17 cellular contexts compared by ENCODE assay signal in genomic region chr11:82003671-82004148, GRCh38.
DNase-seq lines count a peak whose midpoint lies in the region; ATAC-seq and TF ChIP-seq lines count a peak whose summit lies in the region.
"Had no signal": no experiment of that assay in that cellular context is flagged by ENCODE, and none has a peak within 500 bp of the region (broad histone marks: within the 10 kb centered on the region; RNA-seq: fewer than 3 reads in every experiment).

No MANE protein-coding gene starts in this region.

- H3K4me1 ChIP-seq in A673 (ENCODE audit: insufficient read depth, low read length, poor library complexity, severe bottlenecking) (peaks cover 14% of the 10 kb centered on the region), H9 (ENCODE audit: insufficient read depth, low read length) (peaks cover 2% of the 10 kb centered on the region; the same call in 1 of the 2 replicates), vagina (no peaks in the 10 kb centered on the region)
- H3K4me1 ChIP-seq: neural progenitor cell had no signal

- H4K20me1 ChIP-seq in H9 (ENCODE audit: control insufficient read depth, insufficient read depth, insufficient read length), result no peaks in the 10 kb centered on the region

- H3K4me3 ChIP-seq in A673 (ENCODE audit: low read depth, low read length, poor library complexity, severe bottlenecking) (no peak overlapping the region), vagina (no peak overlapping the region)
- H3K4me3 ChIP-seq: neural progenitor cell had no signal

- no peak overlapping the region for H3T11ph ChIP-seq in H9 (ENCODE audit: low read length)

- no peak overlapping the region for H2AK5ac ChIP-seq in H9 (ENCODE audit: insufficient read length, low read length)

- H3K18ac ChIP-seq in H9 (ENCODE audit: insufficient read length, low read depth, low read length), result no peak overlapping the region

- H3K27ac Mint-ChIP-seq in WTC11, result no peak overlapping the region
- 0 out of 7 replicates have a peak overlapping the region, but pooled peaks of 1 of the 3 experiments have one; percentile 35 for H3K27ac Mint-ChIP-seq in H9
- H3K27ac Mint-ChIP-seq: dendritic cell treated with granulocyte-macrophage colony-stimulating factor and Interleukin-4, amounts not matched to agents 40 ng/mL and 50 ng/mL, for 4 days; neural progenitor cell; stimulated activated naive B cell treated with anti-CD40 and anti-IgM and Interleukin-4, amounts not matched to agents 10 μg/mL and 1 μg/mL and 100 μg/mL, for 72 hours had no signal

- H3K9me3 ChIP-seq in A673 (ENCODE audit: low read depth, low read length, poor library complexity, severe bottlenecking), result no peaks in the 10 kb centered on the region
- no peaks in the 10 kb centered on the region for H3K9me3 ChIP-seq in H9 (ENCODE audit: control insufficient read depth, low read depth, low read length)
- H3K9me3 ChIP-seq in vagina, result no peaks in the 10 kb centered on the region

- no peak overlapping the region for H3K9ac ChIP-seq in H9 (ENCODE audit: extremely low read depth, insufficient read length, low read length)
- H3K9ac ChIP-seq: neural progenitor cell had no signal

- H2BK12ac ChIP-seq in H9 (ENCODE audit: insufficient read length, low read depth, low read length), result no peak overlapping the region

- peak; percentile 86 for DNase-seq in A673 (ENCODE audit: low spot score)
- peak; percentile 12 for DNase-seq in AG20443 (ENCODE audit: low spot score)
- no peak for DNase-seq in WTC11 (ENCODE audit: low spot score)
- DNase-seq in iris pigment epithelial cell (ENCODE audit: low read depth), result peak; percentile 1
- DNase-seq in H9, result no peak
- DNase-seq in vagina (ENCODE audit: extremely low spot score in 2 of 2), result no peak
- DNase-seq: activated effector memory CD4-positive, alpha-beta T cell treated with Interleukin-2 at 50 U/mL for 16 hours; Calu3; HCEC 1CT; KBM-7; NCI-H2029 treated with DMSO at 0.1 percent for 48 hours; stimulated activated naive B cell treated with anti-CD40 and anti-IgM and Interleukin-4, amounts not matched to agents 10 μg/mL and 1 μg/mL and 100 μg/mL, for 72 hours; T-helper 9 cell had no signal

- ATAC-seq in WTC11, result peak; percentile 48
- no peak for ATAC-seq in HG02870 (IDR thresholded peaks at IDR 0.05; ENCODE audit: unreplicated experiment)
- ATAC-seq: left lobe of liver; stimulated activated naive B cell treated with anti-CD40 and anti-IgM and Interleukin-4, amounts not matched to agents 10 μg/mL and 1 μg/mL and 100 μg/mL, for 72 hours had no signal

- H3K4me2 ChIP-seq in H9 (ENCODE audit: insufficient read depth, insufficient read length, low read length), result no peak overlapping the region
- H3K4me2 ChIP-seq: neural progenitor cell had no signal

- intact Hi-C loops in A673 (cut with micrococcal nuclease; ENCODE audit: unreplicated experiment) (no loop called here), vagina (cut with DNase I) (no loop called here)

- H3K79me1 ChIP-seq in H9 (ENCODE audit: insufficient read depth, low read depth, low read length, poor library complexity, severe bottlenecking), result no peaks in the 10 kb centered on the region

- TF ChIP-seq POLR2A in vagina (IDR thresholded peaks at IDR 0.05), result no peak

- H3K23ac ChIP-seq in H9 (ENCODE audit: insufficient read length, low read depth, low read length), result no peak overlapping the region

- H3K9me3 Mint-ChIP-seq in WTC11 (peaks cover 8% of the 10 kb centered on the region), H9 (no peaks in the 10 kb centered on the region)
- H3K9me3 Mint-ChIP-seq: neural progenitor cell had no signal

- CTCF ChIA-PET in A673 (lab: Charles Lee), result no interaction called here
- CTCF ChIA-PET in WTC11 (lab: Charles Lee), result no interaction called here

- H2BK5ac ChIP-seq in H9 (ENCODE audit: insufficient read length, low read length), result no peak overlapping the region

- H3K14ac ChIP-seq in H9 (ENCODE audit: insufficient read depth, low read length), result no peak overlapping the region

- H2BK15ac ChIP-seq in H9 (ENCODE audit: low read depth, low read length), result no peak overlapping the region

- H4K91ac ChIP-seq in H9 (ENCODE audit: insufficient read length, low read depth, low read length), result no peak overlapping the region

- no TSS peak for BruUV-seq in A673 (replicated peaks; lab: Mats Ljungman, UMichigan)

- H3K27me3 ChIP-seq in A673 (replicated peaks; ENCODE audit: insufficient read depth, low read depth, low read length, poor library complexity) (no peaks in the 10 kb centered on the region), H9 (ENCODE audit: insufficient read depth, low read length) (no peaks in the 10 kb centered on the region), vagina (no peaks in the 10 kb centered on the region)
- H3K27me3 ChIP-seq: neural progenitor cell had no signal

- POLR2A ChIA-PET in A673 (lab: Charles Lee; ENCODE audit: low non-redundant PET) (interaction anchor here (0.7 kb wide), 1 partner anchor 15 kb away, joined by 3 read pairs; no protein-coding TSS in a partner anchor), WTC11 (lab: Charles Lee) (no interaction called here)

- no peak overlapping the region for H4K8ac ChIP-seq in H9 (replicated peaks; ENCODE audit: insufficient read length, low read depth, low read length)

- H2BK120ac ChIP-seq in H9 (ENCODE audit: low read depth, low read length, poor library complexity, severe bottlenecking), result no peak overlapping the region

- no CpG with 5 or more reads among the region's 7 CpGs for WGBS in H9 (ENCODE audit: extremely low coverage, insufficient read length, low lambda C conversion rate)

- no peaks in the 10 kb centered on the region for H3K79me2 ChIP-seq in H9 (ENCODE audit: insufficient read depth, low read length)

- H3K56ac ChIP-seq in H9 (ENCODE audit: insufficient read length, low read depth, low read length), result no peak overlapping the region

- no peak overlapping the region for H3K27ac ChIP-seq in A673 (ENCODE audit: low read depth, low read length, poor library complexity, severe bottlenecking)
- H3K27ac ChIP-seq in H9 (ENCODE audit: insufficient read length, low read depth, low read length), result no peak overlapping the region
- no peak overlapping the region for H3K27ac ChIP-seq in vagina
- H3K27ac ChIP-seq: neural progenitor cell had no signal

- H3K4me3 Mint-ChIP-seq in WTC11 (no peak overlapping the region), H9 (no peak overlapping the region)
- H3K4me3 Mint-ChIP-seq: dendritic cell treated with granulocyte-macrophage colony-stimulating factor and Interleukin-4, amounts not matched to agents 40 ng/mL and 50 ng/mL, for 4 days; neural progenitor cell; stimulated activated naive B cell treated with anti-CD40 and anti-IgM and Interleukin-4, amounts not matched to agents 10 μg/mL and 1 μg/mL and 100 μg/mL, for 72 hours had no signal

- peaks cover 13% of the 10 kb centered on the region for H3K4me1 Mint-ChIP-seq in WTC11
- peaks cover 0 to 6% of the 10 kb centered on the region in 2 experiments; a peak in 1 of 4 replicates for H3K4me1 Mint-ChIP-seq in H9
- H3K4me1 Mint-ChIP-seq: stimulated activated naive B cell treated with anti-CD40 and anti-IgM and Interleukin-4, amounts not matched to agents 10 μg/mL and 1 μg/mL and 100 μg/mL, for 72 hours had no signal

- H3K23me2 ChIP-seq in H9 (ENCODE audit: insufficient read length, low read depth, low read length, poor library complexity, severe bottlenecking), result no peaks in the 10 kb centered on the region

- H2BK20ac ChIP-seq in H9 (ENCODE audit: low read depth, low read length, poor library complexity, severe bottlenecking), result no peak overlapping the region

- H3K27me3 Mint-ChIP-seq in WTC11 (ENCODE audit: low read depth) (no peaks in the 10 kb centered on the region), H9 (ENCODE audit: low read depth) (no peaks in the 10 kb centered on the region)
- H3K27me3 Mint-ChIP-seq: dendritic cell treated with granulocyte-macrophage colony-stimulating factor and Interleukin-4, amounts not matched to agents 40 ng/mL and 50 ng/mL, for 4 days; stimulated activated naive B cell treated with anti-CD40 and anti-IgM and Interleukin-4, amounts not matched to agents 10 μg/mL and 1 μg/mL and 100 μg/mL, for 72 hours had no signal

- H4K5ac ChIP-seq in H9 (ENCODE audit: insufficient read length, low read depth, low read length), result no peak overlapping the region

- H2AFZ ChIP-seq in H9 (ENCODE audit: low read length), result no peak overlapping the region
- H2AFZ ChIP-seq: neural progenitor cell had no signal

- no peaks in the 10 kb centered on the region for H3K36me3 Mint-ChIP-seq in WTC11
- no peaks in the 10 kb centered on the region for H3K36me3 Mint-ChIP-seq in H9 (ENCODE audit: insufficient read depth in 1 of 3, low read depth in 3 of 3)
- H3K36me3 Mint-ChIP-seq: neural progenitor cell; stimulated activated naive B cell treated with anti-CD40 and anti-IgM and Interleukin-4, amounts not matched to agents 10 μg/mL and 1 μg/mL and 100 μg/mL, for 72 hours had no signal

- TF ChIP-seq CTCF in A673 (conservative IDR thresholded peaks at IDR 0.05; ENCODE audit: low read depth, low read length) (no peak), WTC11 (IDR thresholded peaks at IDR 0.05) (no peak), H9 (conservative IDR thresholded peaks at IDR 0.05) (no peak), vagina (IDR thresholded peaks at IDR 0.05) (no peak)

- H3K36me3 ChIP-seq in A673 (ENCODE audit: insufficient read depth, low read length, poor library complexity, severe bottlenecking), result no peaks in the 10 kb centered on the region
- no peaks in the 10 kb centered on the region for H3K36me3 ChIP-seq in vagina
- H3K36me3 ChIP-seq: neural progenitor cell had no signal

- no peak overlapping the region for H3K4ac ChIP-seq in H9 (ENCODE audit: low read depth, low read length)

TF ChIP-seq in WTC11, 78 proteins besides CTCF, POLR2A, EP300 and RAD21 (continues in another document):
- TF ChIP-seq SOX15 (CRISPR knock-in tag; IDR thresholded peaks at IDR 0.05) (no peak), NR3C1 (CRISPR knock-in tag; conservative IDR thresholded peaks at IDR 0.05; ENCODE audit: low read depth) (no peak), ZNF317 (CRISPR knock-in tag; IDR thresholded peaks at IDR 0.05; ENCODE audit: borderline replicate concordance, low read depth) (no peak)

Comparison
In these comparisons a context has a peak if more than half of its experiments do, and no peak if none do; other contexts are left out.
1. DNase-seq: peak in A673 (single experiment), AG20443 (single experiment) and iris pigment epithelial cell (single experiment); none in WTC11 (single experiment), H9 (single experiment) and vagina (0 of 2).